13 cellular contexts compared by ENCODE assay signal in the genomic region with DNA sequence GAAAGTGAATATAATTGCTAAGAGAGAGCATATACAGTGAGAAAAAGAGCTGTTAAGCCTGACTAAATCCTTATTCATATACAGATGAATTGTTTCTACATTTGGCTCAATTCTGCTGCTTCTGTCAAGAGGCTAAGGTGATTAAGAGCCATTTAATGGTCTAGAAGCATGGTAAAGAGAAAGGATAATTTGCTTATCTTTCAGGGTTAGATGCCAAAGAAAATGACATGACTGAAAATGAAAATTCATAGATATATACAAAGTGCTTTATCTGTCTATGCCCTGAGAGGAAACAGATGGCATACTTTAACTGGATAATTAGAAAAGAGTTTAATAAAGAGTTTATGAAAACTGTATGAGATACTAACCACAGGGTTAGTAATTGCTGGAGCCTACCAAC.
"Had no signal": no experiment of that assay in that cellular context is flagged by ENCODE, and none has a peak within 500 bp of the region (broad histone marks: within the 10 kb centered on the region; RNA-seq: fewer than 3 reads in every experiment).

No MANE protein-coding gene starts in this region.

- DNase-seq: activated CD4-positive, alpha-beta memory T cell treated with anti-CD3 and anti-CD28 coated beads for 36 hours; activated CD4-positive, alpha-beta T cell treated with anti-CD3 and anti-CD28 coated beads for 36 hours; activated CD8-positive, alpha-beta memory T cell treated with anti-CD3 and anti-CD28 coated beads, Interleukin-2, amount 10 ng/mL, durations not matched to agents 7 days and 5 days; activated naive CD4-positive, alpha-beta T cell treated with anti-CD3 and anti-CD28 coated beads, Interleukin-2, amount 10 ng/mL, durations not matched to agents 7 days and 5 days; activated T-cell treated with anti-CD3 and anti-CD28 coated beads, Interleukin-2, amount 50 U/mL, for 24 hours; erythroblast; hippocampal formation; left ventricle myocardium inferior; natural killer cell; nucleus accumbens; upper lobe of right lung had no signal

- H3K4me1 ChIP-seq: left ventricle myocardium inferior, upper lobe of right lung had no signal

- ATAC-seq: activated CD4-positive, alpha-beta T cell treated with anti-CD3 and anti-CD28 coated beads for 36 hours; activated CD8-positive, alpha-beta memory T cell treated with anti-CD3 and anti-CD28 coated beads, Interleukin-2, amount 10 ng/mL, durations not matched to agents 7 days and 5 days; natural killer cell; stimulated activated effector memory CD8-positive, alpha-beta T cell treated with anti-CD3 and anti-CD28 coated beads, Interleukin-12 subunit alpha, Interleukin-12 subunit beta, amount 100 ng/mL, for 72 hours; upper lobe of right lung had no signal

- H3K4me3 ChIP-seq: left ventricle myocardium inferior, thoracic aorta, upper lobe of right lung had no signal

- H3K27ac ChIP-seq: left ventricle myocardium inferior, thoracic aorta, upper lobe of right lung had no signal

- H3K36me3 ChIP-seq: left ventricle myocardium inferior, thoracic aorta, upper lobe of right lung had no signal

- H3K27me3 ChIP-seq: upper lobe of right lung had no signal

- H3K9me3 ChIP-seq: thoracic aorta, upper lobe of right lung had no signal
